28 cellular contexts compared by ENCODE assay signal in genomic region chr7:84912018-84912417, GRCh38.
"Had no signal": no experiment of that assay in that cellular context is flagged by ENCODE, and none has a peak within 500 bp of the region (broad histone marks: within the 10 kb centered on the region; RNA-seq: fewer than 3 reads in every experiment).

No MANE protein-coding gene starts in this region.

- H3K36me3 ChIP-seq: adrenal gland, breast epithelium, MG63, SJCRH30 had no signal

- H3K9me3 ChIP-seq: adrenal gland, breast epithelium, MG63, SJCRH30, SK-N-SH had no signal

- H3K27ac ChIP-seq: adrenal gland, breast epithelium, KMS-11, RWPE1, SJCRH30, VCaP had no signal

- H3K4me1 ChIP-seq: adrenal gland, breast epithelium, SJCRH30 had no signal

- DNase-seq: activated CD4-positive, alpha-beta memory T cell treated with anti-CD3 and anti-CD28 coated beads, Interleukin-2, amount 10 ng/mL, durations not matched to agents 7 days and 5 days; activated CD4-positive, alpha-beta T cell treated with anti-CD3 and anti-CD28 coated beads for 36 hours; activated CD4-positive, alpha-beta T cell treated with anti-CD3 and anti-CD28 coated beads, Interleukin-2, amount 50 U/mL, for 1 hour; activated CD8-positive, alpha-beta memory T cell treated with anti-CD3 and anti-CD28 coated beads, Interleukin-2, amount 50 U/mL, for 4 hours; activated naive CD4-positive, alpha-beta T cell treated with anti-CD3 and anti-CD28 coated beads, Interleukin-2, amount 50 U/mL, for 16 hours; activated naive CD8-positive, alpha-beta T cell treated with anti-CD3 and anti-CD28 coated beads, Interleukin-2, amount 10 ng/mL, durations not matched to agents 7 days and 5 days; activated T-cell treated with anti-CD3 and anti-CD28 coated beads, Interleukin-2, amount 50 U/mL, for 1 hour; adrenal gland; anterior cingulate cortex; caudate nucleus; MG63; MV-4-11; NCI-H1092 treated with DMSO at 0.1 percent for 48 hours; NCI-H1417 treated with DMSO at 0.1 percent for 48 hours; NCI-H1694; NCI-H2029; NCI-H2107; NCI-H2171 treated with DMSO at 0.1 percent for 48 hours; NCI-H226; NCI-H82; Right ventricle myocardium superior; SJCRH30; SK-N-SH; T-helper 1 cell had no signal

- H3K9ac ChIP-seq: KMS-11, SK-N-SH had no signal

- H3K27me3 ChIP-seq: adrenal gland, breast epithelium, MG63, SJCRH30 had no signal

- H3K4me3 ChIP-seq: adrenal gland, breast epithelium, MG63, SJCRH30 had no signal
